Comparison of ENCODE assay signal across 9 cellular contexts in genomic region chr5:149940077-149940574, GRCh38. TPM values are rescaled to one million over a fixed set of nuclear protein-coding genes. Genes with fewer than 3 reads are reported as not detected.
DNase-seq lines count a peak whose midpoint lies in the region; ATAC-seq and FAIRE-seq lines count a peak whose summit lies in the region.
"Had no signal": no experiment of that assay in that cellular context is flagged by ENCODE, and none has a peak within 500 bp of the region (broad histone marks: within the 10 kb centered on the region; RNA-seq: fewer than 3 reads in every experiment).

No MANE protein-coding gene starts in this region.

- no peak for FAIRE-seq in RCC 7860 (lab: Jason Lieb, UNC)

- DNase-seq in RCC 7860 (ENCODE audit: low spot score) (peak; percentile 50), lung microvascular endothelial cell (ENCODE audit: low read depth in 2 of 2) (peak; percentile 19 to 43), NCI-H1436 treated with DMSO at 0.1 percent for 48 hours (lab: John Stamatoyannopoulos, UW) (no peak), DMS153 (lab: John Stamatoyannopoulos, UW) (no peak), DMS 273 treated with DMSO at 0.1 percent for 48 hours (lab: John Stamatoyannopoulos, UW) (no peak)
- no peak for DNase-seq in activated CD4-positive, alpha-beta T cell treated with anti-CD3 and anti-CD28 coated beads, Interleukin-2, amount 50 U/mL, for 4 hours

- ATAC-seq in GM18873 (IDR thresholded peaks at IDR 0.05; ENCODE audit: low FRiP score, unreplicated experiment): peak; percentile 87
- ATAC-seq in HG02973 (IDR thresholded peaks at IDR 0.05; ENCODE audit: unreplicated experiment): peak; percentile 88

RNA-seq across cellular contexts. Expression of gene PDE6A, which starts 4.5 kb away (rescaled TPM):
- under 0.01 TPM in 1 of 2 replicates, not detected in the other for total RNA-seq in lung microvascular endothelial cell
- total RNA-seq: HT1080 had no signal

RNA-seq across cellular contexts. Expression of gene SLC26A2, which starts 20.4 kb away (rescaled TPM):
- 17.9 and 18.8 TPM in 2 replicates for total RNA-seq in lung microvascular endothelial cell

Comparison
In these comparisons a context has a peak if more than half of its experiments do, and no peak if none do; other contexts are left out.
1. DNase-seq: peak in RCC 7860 (single experiment) and lung microvascular endothelial cell (2 of 2); none in activated CD4-positive, alpha-beta T cell treated with anti-CD3 and anti-CD28 coated beads, Interleukin-2, amount 50 U/mL, for 4 hours (0 of 2), NCI-H1436 treated with DMSO at 0.1 percent for 48 hours (single experiment), DMS153 (single experiment) and DMS 273 treated with DMSO at 0.1 percent for 48 hours (single experiment).